10 cellular contexts compared by ENCODE assay signal in genomic region chr9:136662656-136663310, GRCh38. TPM values are rescaled to one million over a fixed set of nuclear protein-coding genes. Genes with fewer than 3 reads are reported as not detected.
DNase-seq lines count a peak whose midpoint lies in the region; ATAC-seq and TF ChIP-seq lines count a peak whose summit lies in the region.
"Had no signal": no experiment of that assay in that cellular context is flagged by ENCODE, and none has a peak within 500 bp of the region (broad histone marks: within the 10 kb centered on the region; RNA-seq: fewer than 3 reads in every experiment).

EGFL7 (plus strand) TSS chr9:136662916; CDS start chr9:136668283, 5,367 bp downstream.

- no peak within 1 kb of the TSS for H2BK5ac ChIP-seq in mesendoderm (ENCODE audit: low read length)

- H3K4me3 ChIP-seq in gastroesophageal sphincter (peak within 1 kb of the TSS; percentile 14 to 57), neural progenitor cell (no peak within 1 kb of the TSS), uterus (peak within 1 kb of the TSS; percentile 25 to 27), mesendoderm (ENCODE audit: low read length) (no peak within 1 kb of the TSS)

- no peak within 1 kb of the TSS for H3K4ac ChIP-seq in mesendoderm (ENCODE audit: low read depth, low read length)

- H3K27me3 Mint-ChIP-seq in neural progenitor cell (ENCODE audit: insufficient read depth, low read depth), result peaks cover 4% of the 10 kb centered on the region
- peaks cover 88% of the 10 kb centered on the region for H3K27me3 Mint-ChIP-seq in activated naive CD4-positive, alpha-beta T cell treated with anti-CD3 and anti-CD28 coated beads, Interleukin-2, amount 10 ng/mL, durations not matched to agents 7 days and 5 days
- H3K27me3 Mint-ChIP-seq in activated naive CD8-positive, alpha-beta T cell treated with anti-CD3 and anti-CD28 coated beads, Interleukin-2, amount 50 U/mL, for 24 hours, result peaks cover 22% of the 10 kb centered on the region

- no peaks in the 10 kb centered on the region for H3K36me3 ChIP-seq in gastroesophageal sphincter
- no peaks in the 10 kb centered on the region for H3K36me3 ChIP-seq in neural progenitor cell
- no peaks in the 10 kb centered on the region for H3K36me3 ChIP-seq in uterus
- H3K36me3 ChIP-seq in mesendoderm (ENCODE audit: control insufficient read depth, insufficient read depth, low read length), result no peaks in the 10 kb centered on the region

- no peak within 1 kb of the TSS for H3K18ac ChIP-seq in mesendoderm (ENCODE audit: low read length)

- no peaks in the 10 kb centered on the region for H3K79me2 ChIP-seq in neural progenitor cell (ENCODE audit: low read depth)
- no peaks in the 10 kb centered on the region for H3K79me2 ChIP-seq in mesendoderm (ENCODE audit: control insufficient read depth, insufficient read depth, low read length)

- no peak within 1 kb of the TSS for H3K9ac ChIP-seq in neural progenitor cell
- no peak within 1 kb of the TSS for H3K9ac ChIP-seq in mesendoderm (ENCODE audit: low read length)

- no peak within 1 kb of the TSS for H3K27ac Mint-ChIP-seq in neural progenitor cell
- no peak within 1 kb of the TSS for H3K27ac Mint-ChIP-seq in activated naive CD4-positive, alpha-beta T cell treated with anti-CD3 and anti-CD28 coated beads, Interleukin-2, amount 10 ng/mL, durations not matched to agents 7 days and 5 days
- no peak within 1 kb of the TSS for H3K27ac Mint-ChIP-seq in activated naive CD8-positive, alpha-beta T cell treated with anti-CD3 and anti-CD28 coated beads, Interleukin-2, amount 50 U/mL, for 24 hours
- H3K27ac Mint-ChIP-seq: activated CD4-positive, alpha-beta memory T cell treated with anti-CD3 and anti-CD28 coated beads for 36 hours had no signal

- H3K4me1 ChIP-seq in gastroesophageal sphincter, result peaks cover 0 to 18% (median 5%) of the 10 kb centered on the region in 3 donors
- peaks cover 10% of the 10 kb centered on the region for H3K4me1 ChIP-seq in neural progenitor cell
- H3K4me1 ChIP-seq in uterus, result peaks cover 0 to 9% of the 10 kb centered on the region in 2 donors
- H3K4me1 ChIP-seq in mesendoderm (ENCODE audit: control insufficient read depth, low read depth, low read length), result no peaks in the 10 kb centered on the region

- DNase-seq in UCSD-AML1 (lab: John Stamatoyannopoulos, UW; ENCODE audit: unreplicated experiment), result peak; percentile 78
- DNase-seq in neural progenitor cell (ENCODE audit: low spot score), result no peak
- peak in 1 of 2 donors; percentile 75 for DNase-seq in uterus
- DNase-seq in mesendoderm, result no peak
- no peak for DNase-seq in activated naive CD4-positive, alpha-beta T cell treated with anti-CD3 and anti-CD28 coated beads, Interleukin-2, amount 10 ng/mL, durations not matched to agents 7 days and 5 days
- no peak for DNase-seq in activated naive CD8-positive, alpha-beta T cell treated with anti-CD3 and anti-CD28 coated beads, Interleukin-2, amount 50 U/mL, for 24 hours
- DNase-seq: activated CD4-positive, alpha-beta memory T cell treated with anti-CD3 and anti-CD28 coated beads for 36 hours; NCI-H1105 had no signal

- H3F3A ChIP-seq in neural progenitor cell (ENCODE audit: low read depth), result peaks cover 15% of the 10 kb centered on the region

- no peak within 1 kb of the TSS for H3K23ac ChIP-seq in mesendoderm (ENCODE audit: low read length)

- peak; percentile 67 to 68 for TF ChIP-seq POLR2A in gastroesophageal sphincter (IDR thresholded peaks at IDR 0.05)
- peak; percentile 23 to 41 for TF ChIP-seq POLR2A in uterus (IDR thresholded peaks at IDR 0.05)

- no peak for TF ChIP-seq EP300 in gastroesophageal sphincter (IDR thresholded peaks at IDR 0.05)

- H3K27me3 ChIP-seq in gastroesophageal sphincter (peaks cover 95% of the 10 kb centered on the region), neural progenitor cell (peaks cover 21% of the 10 kb centered on the region), uterus (peaks cover 0 to 10% of the 10 kb centered on the region in 2 donors), mesendoderm (ENCODE audit: insufficient read depth, low read length, poor library complexity) (no peaks in the 10 kb centered on the region)

- H3K4me3 Mint-ChIP-seq in neural progenitor cell, result no peak within 1 kb of the TSS
- no peak within 1 kb of the TSS for H3K4me3 Mint-ChIP-seq in activated naive CD4-positive, alpha-beta T cell treated with anti-CD3 and anti-CD28 coated beads, Interleukin-2, amount 10 ng/mL, durations not matched to agents 7 days and 5 days
- H3K4me3 Mint-ChIP-seq in activated naive CD8-positive, alpha-beta T cell treated with anti-CD3 and anti-CD28 coated beads, Interleukin-2, amount 50 U/mL, for 24 hours, result no peak within 1 kb of the TSS
- H3K4me3 Mint-ChIP-seq: activated CD4-positive, alpha-beta memory T cell treated with anti-CD3 and anti-CD28 coated beads for 36 hours had no signal

- no peak within 1 kb of the TSS for H3K4me2 ChIP-seq in neural progenitor cell
- H3K4me2 ChIP-seq in mesendoderm (ENCODE audit: low read length), result no peak within 1 kb of the TSS

- H4K20me1 ChIP-seq in neural progenitor cell (ENCODE audit: low read depth), result no peaks in the 10 kb centered on the region

- H3K9me3 ChIP-seq in gastroesophageal sphincter (no peaks in the 10 kb centered on the region), neural progenitor cell (ENCODE audit: low read depth) (no peaks in the 10 kb centered on the region), uterus (no peaks in the 10 kb centered on the region)

- H2AK5ac ChIP-seq in mesendoderm (ENCODE audit: low read length), result no peak within 1 kb of the TSS

- no peak within 1 kb of the TSS for H2BK15ac ChIP-seq in mesendoderm (replicated peaks; ENCODE audit: low read depth)

- H3K56ac ChIP-seq in mesendoderm (ENCODE audit: low read length), result no peak within 1 kb of the TSS

- peak within 1 kb of the TSS in 3 of 4 donors; percentile 70 to 72 (median 72) for H3K27ac ChIP-seq in gastroesophageal sphincter
- no peak within 1 kb of the TSS for H3K27ac ChIP-seq in neural progenitor cell
- H3K27ac ChIP-seq in uterus, result peak within 1 kb of the TSS; percentile 56 to 64
- H3K27ac ChIP-seq in mesendoderm (ENCODE audit: low read depth, low read length), result no peak within 1 kb of the TSS
- H3K27ac ChIP-seq: RWPE1 had no signal

- CTCF ChIA-PET in activated naive CD4-positive, alpha-beta T cell treated with anti-CD3 and anti-CD28 coated beads, Interleukin-2, amount 10 ng/mL, durations not matched to agents 7 days and 5 days (lab: Charles Lee), result no interaction called here

- peak; percentile 48 for ATAC-seq in gastroesophageal sphincter
- ATAC-seq in activated naive CD8-positive, alpha-beta T cell treated with anti-CD3 and anti-CD28 coated beads, Interleukin-2, amount 50 U/mL, for 24 hours, result no peak

- no peak within 1 kb of the TSS for H2AFZ ChIP-seq in neural progenitor cell (replicated peaks)

- H4K8ac ChIP-seq in mesendoderm (ENCODE audit: low read depth, low read length), result no peak within 1 kb of the TSS

- 80% methylated on average over 1 of the region's 26 CpGs; no CpG with 5 or more reads in 1 of the 2 donors for WGBS in gastroesophageal sphincter (ENCODE audit: low coverage in 1 of 2), 2 donors
- no CpG with 5 or more reads among the region's 26 CpGs for WGBS in mesendoderm (ENCODE audit: extremely low coverage, insufficient coverage, low lambda C conversion rate)

- peaks cover 2% of the 10 kb centered on the region for H3K9me3 Mint-ChIP-seq in neural progenitor cell
- no peaks in the 10 kb centered on the region for H3K9me3 Mint-ChIP-seq in activated naive CD4-positive, alpha-beta T cell treated with anti-CD3 and anti-CD28 coated beads, Interleukin-2, amount 10 ng/mL, durations not matched to agents 7 days and 5 days
- no peaks in the 10 kb centered on the region for H3K9me3 Mint-ChIP-seq in activated naive CD8-positive, alpha-beta T cell treated with anti-CD3 and anti-CD28 coated beads, Interleukin-2, amount 50 U/mL, for 24 hours
- H3K9me3 Mint-ChIP-seq: activated CD4-positive, alpha-beta memory T cell treated with anti-CD3 and anti-CD28 coated beads for 36 hours had no signal

- H4K5ac ChIP-seq in mesendoderm (ENCODE audit: low read length), result no peak within 1 kb of the TSS

- H3K4me1 Mint-ChIP-seq in neural progenitor cell, result peaks cover 7% of the 10 kb centered on the region
- H3K4me1 Mint-ChIP-seq in activated naive CD4-positive, alpha-beta T cell treated with anti-CD3 and anti-CD28 coated beads, Interleukin-2, amount 10 ng/mL, durations not matched to agents 7 days and 5 days, result peaks cover 11% of the 10 kb centered on the region
- peaks cover 9% of the 10 kb centered on the region for H3K4me1 Mint-ChIP-seq in activated naive CD8-positive, alpha-beta T cell treated with anti-CD3 and anti-CD28 coated beads, Interleukin-2, amount 50 U/mL, for 24 hours

- H3K79me1 ChIP-seq in mesendoderm (ENCODE audit: low read length), result no peaks in the 10 kb centered on the region

- H3K36me3 Mint-ChIP-seq in neural progenitor cell, result no peaks in the 10 kb centered on the region
- no peaks in the 10 kb centered on the region for H3K36me3 Mint-ChIP-seq in activated naive CD4-positive, alpha-beta T cell treated with anti-CD3 and anti-CD28 coated beads, Interleukin-2, amount 10 ng/mL, durations not matched to agents 7 days and 5 days
- no peaks in the 10 kb centered on the region for H3K36me3 Mint-ChIP-seq in activated naive CD8-positive, alpha-beta T cell treated with anti-CD3 and anti-CD28 coated beads, Interleukin-2, amount 50 U/mL, for 24 hours (ENCODE audit: low read depth)
- H3K36me3 Mint-ChIP-seq: activated CD4-positive, alpha-beta memory T cell treated with anti-CD3 and anti-CD28 coated beads for 36 hours had no signal

- TF ChIP-seq CTCF in gastroesophageal sphincter (IDR thresholded peaks at IDR 0.05) (no peak), neural progenitor cell (IDR thresholded peaks at IDR 0.05) (no peak), uterus (IDR thresholded peaks at IDR 0.05) (no peak)

- intact Hi-C loops in uterus (cut with DNase I; ENCODE audit: low total_unique reads), result no loop called here

- no peak within 1 kb of the TSS for H2BK120ac ChIP-seq in mesendoderm (ENCODE audit: low read depth, low read length)

RNA-seq across cellular contexts. Expression of gene EGFL7, which starts in this region (rescaled TPM):
- total RNA-seq in gastroesophageal sphincter (10 to 100 TPM; 38.8 to 81.0 (median 56.4) TPM), neural progenitor cell (ENCODE audit: low replicate concordance) (16.5 and 47.4 TPM in 2 replicates), uterus (1,000 to 10,000 TPM in 1 of 4 donors, 100 to 1,000 TPM in 3; 119 to 1,791 (median 307) TPM)
- polyA plus RNA-seq in mesendoderm (2013, experiment 1 of 2), result 14.0 TPM
- polyA plus RNA-seq in mesendoderm (2013, experiment 2 of 2), result 13.6 TPM

Comparison
In these comparisons a context has a peak if more than half of its experiments do, and no peak if none do; other contexts are left out.
1. H3K27ac ChIP-seq: peak in gastroesophageal sphincter (3 of 4) and uterus (2 of 2); none in neural progenitor cell (single experiment) and mesendoderm (single experiment).
2. H3K4me3 ChIP-seq: peak in gastroesophageal sphincter (2 of 2) and uterus (2 of 2); none in neural progenitor cell (single experiment) and mesendoderm (single experiment).